In genomic region chr12:118376089-118377004, GRCh38 we compare ENCODE assay signal across 1 cellular context.
A peak's percentile ranks its signal among the peaks of the same experiment; 100 is the strongest.
TF ChIP-seq lines count a peak whose summit lies in the region.

Gene SUDS3, plus strand, starts transcription at chr12:118376555. Its CDS starts 137 bp downstream, at chr12:118376692.

TF ChIP-seq in HepG2, 621 proteins besides CTCF, POLR2A, EP300 and RAD21 (continued from another document and continues in another):
- TF ChIP-seq ZNF580 (CRISPR knock-in tag; IDR thresholded peaks at IDR 0.05; ENCODE audit: borderline replicate concordance, low read depth) (peak; percentile 75; the same call in 1 of the 2 replicates), RFXANK (CRISPR knock-in tag; IDR thresholded peaks at IDR 0.05) (no peak), TOE1 (CRISPR knock-in tag; IDR thresholded peaks at IDR 0.05) (peak; percentile 65; the same call in 1 of the 2 replicates), UBTF (CRISPR knock-in tag; IDR thresholded peaks at IDR 0.05) (peak; percentile 46; the same call in 1 of the 2 replicates), ELF1 (CRISPR knock-in tag; IDR thresholded peaks at IDR 0.05) (peak; percentile 98), ZFP36L1 (CRISPR knock-in tag; IDR thresholded peaks at IDR 0.05) (0 out of 2 replicates have a peak, but pooled peaks have one; percentile 38), CCAR2 (optimal IDR thresholded peaks at IDR 0.05; ENCODE audit: low read depth, low read length) (no peak), ZSCAN25 (CRISPR knock-in tag; IDR thresholded peaks at IDR 0.05) (peak; percentile 72; the same call in 1 of the 2 replicates), ZNF552 (CRISPR knock-in tag; IDR thresholded peaks at IDR 0.05; ENCODE audit: borderline replicate concordance) (no peak), ZBTB43 (CRISPR knock-in tag; conservative IDR thresholded peaks at IDR 0.05) (no peak; the same call in 1 of the 2 replicates), SRY (CRISPR knock-in tag; IDR thresholded peaks at IDR 0.05) (peak; percentile 65; the same call in 1 of the 2 replicates), NFATC3 (CRISPR knock-in tag; IDR thresholded peaks at IDR 0.05) (0 out of 2 replicates have a peak, but pooled peaks have one; percentile 19), ZNF614 (CRISPR knock-in tag; IDR thresholded peaks at IDR 0.05; ENCODE audit: borderline replicate concordance) (peak; percentile 66; the same call in 1 of the 2 replicates), GFI1 (CRISPR knock-in tag; IDR thresholded peaks at IDR 0.05; ENCODE audit: borderline replicate concordance) (no peak; the same call in 1 of the 2 replicates), ZNF770 (CRISPR knock-in tag; IDR thresholded peaks at IDR 0.05) (0 out of 2 replicates have a peak, but pooled peaks have one; percentile 32), NR2F1 (CRISPR knock-in tag; IDR thresholded peaks at IDR 0.05) (peak in 1 of 2 experiments; percentile 25; a peak in 1 of 4 replicates), CEBPB (IDR thresholded peaks at IDR 0.05; ENCODE audit: borderline replicate concordance, low read depth, low read length) (no peak), HOXA7 (CRISPR knock-in tag; IDR thresholded peaks at IDR 0.05) (no peak), ZNF556 (CRISPR knock-in tag; IDR thresholded peaks at IDR 0.05; ENCODE audit: borderline replicate concordance) (peak; percentile 93), KLF16 (CRISPR knock-in tag; IDR thresholded peaks at IDR 0.05) (peak in 1 of 2 experiments; percentile 57; a peak in 1 of 4 replicates), ZNF788 (CRISPR knock-in tag; IDR thresholded peaks at IDR 0.05; ENCODE audit: borderline replicate concordance) (0 out of 2 replicates have a peak, but pooled peaks have one; percentile 68), IRF2 (CRISPR knock-in tag; IDR thresholded peaks at IDR 0.05) (peak; percentile 48), TRAFD1 (CRISPR knock-in tag; IDR thresholded peaks at IDR 0.05; ENCODE audit: borderline replicate concordance) (no peak), ZFP91 (CRISPR knock-in tag; IDR thresholded peaks at IDR 0.05; ENCODE audit: borderline replicate concordance) (peak; percentile 88), DR1 (CRISPR knock-in tag; IDR thresholded peaks at IDR 0.05) (no peak), SNAPC4 (CRISPR knock-in tag; IDR thresholded peaks at IDR 0.05) (no peak), TEAD2 (CRISPR knock-in tag; IDR thresholded peaks at IDR 0.05) (no peak), CEBPZ (IDR thresholded peaks at IDR 0.05; ENCODE audit: low read length) (no peak), ZNF709 (CRISPR knock-in tag; IDR thresholded peaks at IDR 0.05) (peak; percentile 72; the same call in 1 of the 2 replicates), GTF2F1 (IDR thresholded peaks at IDR 0.05; ENCODE audit: low read length) (no peak), KDM4B (CRISPR knock-in tag; IDR thresholded peaks at IDR 0.05) (no peak), ZNF576 (CRISPR knock-in tag; IDR thresholded peaks at IDR 0.05) (no peak), ZBTB37 (CRISPR knock-in tag; IDR thresholded peaks at IDR 0.05) (no peak), CBX5 (CRISPR knock-in tag; IDR thresholded peaks at IDR 0.05; ENCODE audit: borderline replicate concordance) (0 out of 2 replicates have a peak, but pooled peaks have one; percentile 53), NFKB2 (CRISPR knock-in tag; IDR thresholded peaks at IDR 0.05; ENCODE audit: borderline replicate concordance) (no peak; the same call in 1 of the 2 replicates), HNF4G (IDR thresholded peaks at IDR 0.05; ENCODE audit: borderline replicate concordance, low read depth, low read length) (no peak), HNF4G (CRISPR knock-in tag; IDR thresholded peaks at IDR 0.05; ENCODE audit: borderline replicate concordance, low read depth) (0 out of 2 replicates have a peak, but pooled peaks have one; percentile 34), SATB2 (CRISPR knock-in tag; IDR thresholded peaks at IDR 0.05) (no peak), ARNT (IDR thresholded peaks at IDR 0.05) (no peak), HNRNPL (IDR thresholded peaks at IDR 0.05; ENCODE audit: low read depth, low read length) (no peak), TP53 (CRISPR knock-in tag; conservative IDR thresholded peaks at IDR 0.05) (no peak), ZNF260 (CRISPR knock-in tag; IDR thresholded peaks at IDR 0.05; ENCODE audit: borderline replicate concordance, low read depth) (no peak)
